9 cellular contexts compared by ENCODE assay signal in the genomic region with DNA sequence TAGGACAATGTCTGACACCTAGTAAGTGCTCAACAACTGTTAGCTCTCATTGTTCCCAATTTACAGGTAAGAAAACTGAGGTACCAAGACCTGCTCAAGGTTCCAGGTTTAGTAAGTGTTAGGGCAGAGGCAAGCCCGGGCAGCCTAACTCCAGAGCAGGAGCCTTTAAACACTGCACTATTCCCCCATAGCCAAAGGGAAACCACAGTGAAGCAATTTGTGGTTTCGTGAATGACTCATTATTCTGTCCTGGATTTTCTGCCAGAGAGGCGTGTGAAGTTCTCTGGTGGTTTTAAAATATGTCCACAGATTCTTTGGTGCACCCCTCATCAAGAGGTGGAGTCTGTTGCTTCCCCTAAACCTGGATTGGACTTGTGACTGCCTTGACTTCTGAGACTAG. TPM values are rescaled to one million over a fixed set of nuclear protein-coding genes. Genes with fewer than 3 reads are reported as not detected.
DNase-seq lines count a peak whose midpoint lies in the region; ATAC-seq and TF ChIP-seq lines count a peak whose summit lies in the region.
"Had no signal": no experiment of that assay in that cellular context is flagged by ENCODE, and none has a peak within 500 bp of the region (broad histone marks: within the 10 kb centered on the region; RNA-seq: fewer than 3 reads in every experiment).

No MANE protein-coding gene starts in this region.

- H3K27me3 Mint-ChIP-seq in progenitor cell of endocrine pancreas, result peaks cover 19% of the 10 kb centered on the region

- peak; percentile 71 for ATAC-seq in HG02759 (IDR thresholded peaks at IDR 0.05; ENCODE audit: unreplicated experiment)
- ATAC-seq in GM21526 (IDR thresholded peaks at IDR 0.05; ENCODE audit: low FRiP score, unreplicated experiment), result no peak

- CTCF ChIA-PET in RWPE1 (lab: Yijun Ruan, JAX), result interaction anchor here (0.6 to 2.2 kb wide), 4 partner anchors 110 to 568 kb away, joined by 3 to 8 read pairs (median 4); partner anchors contain the start of gene REEP5

- H3K36me3 Mint-ChIP-seq in progenitor cell of endocrine pancreas (ENCODE audit: insufficient read depth), result no peaks in the 10 kb centered on the region

- no peak overlapping the region for H3K27ac Mint-ChIP-seq in progenitor cell of endocrine pancreas
- H3K27ac Mint-ChIP-seq: activated B cell treated with CpG ODN at 0.5 μM for 24 hours had no signal

- no peaks in the 10 kb centered on the region for H3K4me1 ChIP-seq in endocrine pancreas (ENCODE audit: control insufficient read depth, insufficient read depth, low read length)

- peak overlapping the region; percentile 53 for H3K4me3 ChIP-seq in endocrine pancreas (ENCODE audit: control insufficient read depth, insufficient read depth, low read length)

- H3K4me3 Mint-ChIP-seq in progenitor cell of endocrine pancreas (ENCODE audit: low read depth), result peak overlapping the region; percentile 93

- H3K36me3 ChIP-seq in endocrine pancreas (ENCODE audit: control insufficient read depth, insufficient read depth, low read length), result no peaks in the 10 kb centered on the region

- no peaks in the 10 kb centered on the region for H3K9me3 ChIP-seq in endocrine pancreas (ENCODE audit: control insufficient read depth, low read length)

- H3K9me3 Mint-ChIP-seq in progenitor cell of endocrine pancreas (ENCODE audit: low read depth), result peaks cover 16% of the 10 kb centered on the region

- H3K27ac ChIP-seq in RWPE1, result peak overlapping the region; percentile 88

- no peak overlapping the region for H3K9ac ChIP-seq in endocrine pancreas (ENCODE audit: control insufficient read depth, insufficient read depth, low read length)

- no peaks in the 10 kb centered on the region for H3K27me3 ChIP-seq in endocrine pancreas (ENCODE audit: control insufficient read depth, insufficient read depth, low read length)

- no peaks in the 10 kb centered on the region for H3K4me1 Mint-ChIP-seq in progenitor cell of endocrine pancreas (ENCODE audit: low read depth)

- TF ChIP-seq CTCF in GM10266 (IDR thresholded peaks at IDR 0.05; ENCODE audit: control insufficient read depth, insufficient read depth, low read depth, missing control alignments) (no peak), RWPE1 (conservative IDR thresholded peaks at IDR 0.05; ENCODE audit: low read depth) (no peak), progenitor cell of endocrine pancreas (IDR thresholded peaks at IDR 0.05; ENCODE audit: unreplicated experiment) (no peak)

- DNase-seq in GM10266 (ENCODE audit: extremely low spot score) (peak; percentile 27), RWPE1 (ENCODE audit: low spot score) (peak; percentile 97), progenitor cell of endocrine pancreas (ENCODE audit: low spot score, unreplicated experiment) (no peak), NCI-H128 (lab: John Stamatoyannopoulos, UW; ENCODE audit: unreplicated experiment) (no peak)
- DNase-seq in stimulated activated CD4-positive, alpha-beta T cell treated with anti-CD3 and anti-CD28 coated beads, Interleukin-4, amount 100 ng/mL, for 24 hours, result no peak
- DNase-seq: activated B cell treated with CpG ODN at 0.5 μM for 24 hours had no signal

- POLR2A ChIA-PET in RWPE1 (lab: Yijun Ruan, JAX; ENCODE audit: low non-redundant PET), result no interaction called here

RNA-seq across cellular contexts. Expression of gene MCC, which starts 1.0 kb away (rescaled TPM):
- total RNA-seq in progenitor cell of endocrine pancreas, result 17.9 and 18.9 TPM in 2 replicates

RNA-seq across cellular contexts. Expression of gene YTHDC2, which starts 24.2 kb away (rescaled TPM):
- total RNA-seq in progenitor cell of endocrine pancreas, result 37.3 and 41.2 TPM in 2 replicates

RNA-seq across cellular contexts. Expression of gene TSSK1B, which starts 54.5 kb away (rescaled TPM):
- total RNA-seq in progenitor cell of endocrine pancreas, result 0.27 and 0.29 TPM in 2 replicates
- total RNA-seq: activated B cell treated with CpG ODN at 0.5 μM for 24 hours had no signal

Comparison
In these comparisons a context has a peak if more than half of its experiments do, and no peak if none do; other contexts are left out.
1. DNase-seq: peak in GM10266 (single experiment) and RWPE1 (single experiment); none in progenitor cell of endocrine pancreas (single experiment), NCI-H128 (single experiment) and stimulated activated CD4-positive, alpha-beta T cell treated with anti-CD3 and anti-CD28 coated beads, Interleukin-4, amount 100 ng/mL, for 24 hours (single experiment).